Comparison of ENCODE assay signal across 1 cellular context in genomic region chr7:55464422-55464821, GRCh38.
TF ChIP-seq lines count a peak whose summit lies in the region.

No MANE protein-coding gene starts in this region.

TF ChIP-seq in GM23338, 12 proteins besides CTCF, POLR2A, EP300 and RAD21 (continued from another document):
- no peak for TF ChIP-seq ZNF462 (CRISPR knock-in tag; IDR thresholded peaks at IDR 0.05)
- TF ChIP-seq, protein P1, sequence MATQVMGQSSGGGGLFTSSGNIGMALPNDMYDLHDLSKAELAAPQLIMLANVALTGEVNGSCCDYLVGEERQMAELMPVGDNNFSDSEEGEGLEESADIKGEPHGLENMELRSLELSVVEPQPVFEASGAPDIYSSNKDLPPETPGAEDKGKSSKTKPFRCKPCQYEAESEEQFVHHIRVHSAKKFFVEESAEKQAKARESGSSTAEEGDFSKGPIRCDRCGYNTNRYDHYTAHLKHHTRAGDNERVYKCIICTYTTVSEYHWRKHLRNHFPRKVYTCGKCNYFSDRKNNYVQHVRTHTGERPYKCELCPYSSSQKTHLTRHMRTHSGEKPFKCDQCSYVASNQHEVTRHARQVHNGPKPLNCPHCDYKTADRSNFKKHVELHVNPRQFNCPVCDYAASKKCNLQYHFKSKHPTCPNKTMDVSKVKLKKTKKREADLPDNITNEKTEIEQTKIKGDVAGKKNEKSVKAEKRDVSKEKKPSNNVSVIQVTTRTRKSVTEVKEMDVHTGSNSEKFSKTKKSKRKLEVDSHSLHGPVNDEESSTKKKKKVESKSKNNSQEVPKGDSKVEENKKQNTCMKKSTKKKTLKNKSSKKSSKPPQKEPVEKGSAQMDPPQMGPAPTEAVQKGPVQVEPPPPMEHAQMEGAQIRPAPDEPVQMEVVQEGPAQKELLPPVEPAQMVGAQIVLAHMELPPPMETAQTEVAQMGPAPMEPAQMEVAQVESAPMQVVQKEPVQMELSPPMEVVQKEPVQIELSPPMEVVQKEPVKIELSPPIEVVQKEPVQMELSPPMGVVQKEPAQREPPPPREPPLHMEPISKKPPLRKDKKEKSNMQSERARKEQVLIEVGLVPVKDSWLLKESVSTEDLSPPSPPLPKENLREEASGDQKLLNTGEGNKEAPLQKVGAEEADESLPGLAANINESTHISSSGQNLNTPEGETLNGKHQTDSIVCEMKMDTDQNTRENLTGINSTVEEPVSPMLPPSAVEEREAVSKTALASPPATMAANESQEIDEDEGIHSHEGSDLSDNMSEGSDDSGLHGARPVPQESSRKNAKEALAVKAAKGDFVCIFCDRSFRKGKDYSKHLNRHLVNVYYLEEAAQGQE (IDR thresholded peaks at IDR 0.05; ENCODE audit: unreplicated experiment) = no peak
- no peak for TF ChIP-seq CREB1 (CRISPR knock-in tag; IDR thresholded peaks at IDR 0.05; ENCODE audit: low read depth)
- TF ChIP-seq JUNB (IDR thresholded peaks at IDR 0.05; ENCODE audit: unreplicated experiment) = no peak
- TF ChIP-seq ZNF114 (CRISPR knock-in tag; IDR thresholded peaks at IDR 0.05) = no peak
